8 cellular contexts compared by ENCODE assay signal in genomic region chr1:159197767-159198557, GRCh38. TPM values are rescaled to one million over a fixed set of nuclear protein-coding genes. Genes with fewer than 3 reads are reported as not detected.
A peak's percentile ranks its signal among the peaks of the same experiment; 100 is the strongest.
DNase-seq lines count a peak whose midpoint lies in the region; ATAC-seq and TF ChIP-seq lines count a peak whose summit lies in the region.

No MANE protein-coding gene starts in this region.

- no peak overlapping the region for H3K56ac ChIP-seq in IMR-90 (ENCODE audit: extremely low read depth, insufficient read depth, low read length)

- H3K9ac ChIP-seq in IMR-90 (ENCODE audit: low read depth, low read length), result no peak overlapping the region

- intact Hi-C loops in IMR-90 (cut with micrococcal nuclease), result loop anchor here (1.0 kb wide), 2 partner anchors 37 to 66 kb away; no protein-coding TSS in a partner anchor
- intact Hi-C loops in left ventricle myocardium superior (cut with micrococcal nuclease), result loop anchor here (5.0 kb wide), 1 partner anchor 36 kb away; no protein-coding TSS in a partner anchor
- intact Hi-C loops in sigmoid colon (cut with DNase I), result loop anchor here (1.0 kb wide), 1 partner anchor 37 kb away; no protein-coding TSS in a partner anchor

- CTCF ChIA-PET in IMR-90 (lab: Yijun Ruan, JAX), result interaction anchor here (0.8 to 1.3 kb wide), 5 partner anchors 16 to 810 kb away, joined by 3 to 9 read pairs (median 4); no protein-coding TSS in a partner anchor

- H3K27me3 Mint-ChIP-seq in activated naive CD8-positive, alpha-beta T cell treated with anti-CD3 and anti-CD28 coated beads, Interleukin-2, amount 50 U/mL, for 24 hours, result peaks cover 26% of the 10 kb centered on the region

- H2BK15ac ChIP-seq in IMR-90 (ENCODE audit: low read depth, low read length), result no peak overlapping the region

- POLR2A ChIA-PET in IMR-90 (lab: Charles Lee; ENCODE audit: unreplicated experiment), result no interaction called here

- in situ Hi-C loops in IMR-90 (cut with MboI; ENCODE audit: low sequenced_read_pairs), result loop anchor here (5.0 kb wide), 1 partner anchor 36 kb away; no protein-coding TSS in a partner anchor

- H2AK9ac ChIP-seq in IMR-90 (replicated peaks; ENCODE audit: low read depth, low read length, poor library complexity), result no peak overlapping the region

- H3K36me3 Mint-ChIP-seq in activated naive CD8-positive, alpha-beta T cell treated with anti-CD3 and anti-CD28 coated beads, Interleukin-2, amount 50 U/mL, for 24 hours (ENCODE audit: low read depth), result no peaks in the 10 kb centered on the region

- no TSS peak for BruUV-seq in IMR-90 (replicated peaks; lab: Mats Ljungman, UMichigan)

- no peak overlapping the region for H2BK120ac ChIP-seq in IMR-90 (ENCODE audit: low read depth, low read length)

- TF ChIP-seq POLR2A in IMR-90 (IDR thresholded peaks at IDR 0.05; ENCODE audit: low read depth, low read length), result no peak
- TF ChIP-seq POLR2A in sigmoid colon (IDR thresholded peaks at IDR 0.05), result no peak

- H3K4ac ChIP-seq in IMR-90 (ENCODE audit: low read depth, low read length), result no peak overlapping the region

- no peak for TF ChIP-seq EP300 in sigmoid colon (IDR thresholded peaks at IDR 0.05)

- H4K20me1 ChIP-seq in IMR-90 (ENCODE audit: insufficient read depth, low read length), result no peaks in the 10 kb centered on the region

- H4K5ac ChIP-seq in IMR-90 (ENCODE audit: low read depth, low read length), result no peak overlapping the region

- H3K4me1 ChIP-seq in IMR-90 (ENCODE audit: control insufficient read depth, insufficient read depth, low read length), result no peaks in the 10 kb centered on the region
- no peaks in the 10 kb centered on the region for H3K4me1 ChIP-seq in sigmoid colon

- H3K14ac ChIP-seq in IMR-90 (replicated peaks; ENCODE audit: low read depth, low read length), result no peak overlapping the region

- no peak overlapping the region for H2AFZ ChIP-seq in IMR-90 (replicated peaks; ENCODE audit: low read length, poor library complexity)

- no peak overlapping the region for H3K18ac ChIP-seq in IMR-90 (ENCODE audit: low read depth, low read length)

- dilution Hi-C loops in IMR-90 (cut with HindIII; ENCODE audit: low sequenced_read_pairs, unreplicated experiment), result no loop called here

- no peak overlapping the region for H3K23ac ChIP-seq in IMR-90 (ENCODE audit: low read depth, low read length)

- H3K9me3 ChIP-seq in IMR-90 (ENCODE audit: control insufficient read depth, insufficient read depth, low read length) (no peaks in the 10 kb centered on the region), sigmoid colon (no peaks in the 10 kb centered on the region)

- H3K4me1 Mint-ChIP-seq in activated naive CD8-positive, alpha-beta T cell treated with anti-CD3 and anti-CD28 coated beads, Interleukin-2, amount 50 U/mL, for 24 hours, result peaks cover 12% of the 10 kb centered on the region

- TF ChIP-seq CTCF in IMR-90 (conservative IDR thresholded peaks at IDR 0.05; ENCODE audit: low read depth, low read length) (peak; percentile 93), sigmoid colon (IDR thresholded peaks at IDR 0.05) (peak; percentile 64 to 91 (median 80))

- no peaks in the 10 kb centered on the region for H3K9me3 Mint-ChIP-seq in activated naive CD8-positive, alpha-beta T cell treated with anti-CD3 and anti-CD28 coated beads, Interleukin-2, amount 50 U/mL, for 24 hours

- H3K9me1 ChIP-seq in IMR-90 (ENCODE audit: insufficient read depth, low read length), result no peaks in the 10 kb centered on the region

- peak; percentile 79 for ATAC-seq in GM21619 (IDR thresholded peaks at IDR 0.05; ENCODE audit: unreplicated experiment)
- ATAC-seq in IMR-90 (ENCODE audit: low read depth), result peak; percentile 100
- peak; percentile 61 for ATAC-seq in activated naive CD8-positive, alpha-beta T cell treated with anti-CD3 and anti-CD28 coated beads, Interleukin-2, amount 50 U/mL, for 24 hours
- peak; percentile 64 for ATAC-seq in left ventricle myocardium superior
- no peak for ATAC-seq in GM19023 (IDR thresholded peaks at IDR 0.05; ENCODE audit: unreplicated experiment)

- H2BK5ac ChIP-seq in IMR-90 (ENCODE audit: low read depth, low read length, poor library complexity, severe bottlenecking), result no peak overlapping the region

- H4K91ac ChIP-seq in IMR-90 (ENCODE audit: insufficient read depth, low read depth, low read length), result no peak overlapping the region

- H3K4me2 ChIP-seq in IMR-90 (ENCODE audit: low read depth, low read length), result no peak overlapping the region

- H3K4me3 ChIP-seq in IMR-90 (ENCODE audit: insufficient read depth, low read depth, low read length) (no peak overlapping the region), sigmoid colon (no peak overlapping the region)

- no peak overlapping the region for H2BK20ac ChIP-seq in IMR-90 (ENCODE audit: low read depth, low read length)

- no peaks in the 10 kb centered on the region for H3K79me1 ChIP-seq in IMR-90 (ENCODE audit: low read depth in 1 of 2, low read length in 2 of 2)

- H3K4me3 Mint-ChIP-seq in activated naive CD8-positive, alpha-beta T cell treated with anti-CD3 and anti-CD28 coated beads, Interleukin-2, amount 50 U/mL, for 24 hours, result no peak overlapping the region

- peak; percentile 68 for TF ChIP-seq RAD21 in IMR-90 (IDR thresholded peaks at IDR 0.05; ENCODE audit: low read length)

- H3K27me3 ChIP-seq in IMR-90 (ENCODE audit: control insufficient read depth, insufficient read depth, low read length), result no peaks in the 10 kb centered on the region; the same call in 1 of the 2 replicates
- H3K27me3 ChIP-seq in sigmoid colon, result peaks cover 0 to 9% (median 0%) of the 10 kb centered on the region in 3 donors

- 50% methylated on average over 2 of the region's 9 CpGs; no CpG with 5 or more reads in 1 of the 2 experiments for WGBS in IMR-90 (ENCODE audit: extremely low coverage in 2 of 2, insufficient read length in 1 of 2), 2 experiments
- WGBS in sigmoid colon, 2 donors, result 25 to 31% methylated on average over 9 of the region's 9 CpGs

- DNase-seq in ELR (ENCODE audit: low read depth), result peak; percentile 81
- DNase-seq in IMR-90, result peak; percentile 72
- DNase-seq in RPMI7951 (ENCODE audit: low read depth), result peak; percentile 64
- peak; percentile 70 for DNase-seq in activated naive CD8-positive, alpha-beta T cell treated with anti-CD3 and anti-CD28 coated beads, Interleukin-2, amount 50 U/mL, for 24 hours
- DNase-seq in left ventricle myocardium superior, result peak; percentile 41
- peak; percentile 82 for DNase-seq in sigmoid colon

- H3K27ac Mint-ChIP-seq in activated naive CD8-positive, alpha-beta T cell treated with anti-CD3 and anti-CD28 coated beads, Interleukin-2, amount 50 U/mL, for 24 hours, result no peak overlapping the region

- H3K27ac ChIP-seq in IMR-90 (ENCODE audit: insufficient read depth, low read length) (no peak overlapping the region), sigmoid colon (no peak overlapping the region)

- H4K8ac ChIP-seq in IMR-90 (ENCODE audit: low read depth in 2 of 2, low read length in 2 of 2), result no peak overlapping the region

- no peak overlapping the region for H2AK5ac ChIP-seq in IMR-90 (ENCODE audit: low read depth, low read length)

- H3K36me3 ChIP-seq in IMR-90 (ENCODE audit: control insufficient read depth, insufficient read depth, low read length), result no peaks in the 10 kb centered on the region
- no peaks in the 10 kb centered on the region for H3K36me3 ChIP-seq in sigmoid colon

TF ChIP-seq in IMR-90, 13 proteins besides CTCF, POLR2A, EP300 and RAD21:
- TF ChIP-seq SMC3 (IDR thresholded peaks at IDR 0.05; ENCODE audit: low read depth, low read length), result peak; percentile 87
- TF ChIP-seq CEBPB (IDR thresholded peaks at IDR 0.05; ENCODE audit: low read depth, low read length), result no peak

RNA-seq across cellular contexts. Expression of gene ACKR1, which starts 6.7 kb away (rescaled TPM):
- total RNA-seq in IMR-90 (2012; rRNA removed) (not detected in 2 replicates), left ventricle myocardium superior (15.9 TPM), sigmoid colon (10 to 100 TPM; 22.4 to 74.9 (median 34.1) TPM)
- polyA plus RNA-seq in IMR-90 (2012; rRNA removed) (not detected in 2 replicates), sigmoid colon (10 to 100 TPM in 1 of 3 donors, 1 to 10 TPM in 2; 3.2 to 38.8 (median 9.0) TPM)
- polyA plus RNA-seq in IMR-90 (2012; cell fraction: cytosol; rRNA removed), result not detected in 2 replicates
- polyA plus RNA-seq in IMR-90 (2012; cell fraction: nucleus; rRNA removed; ENCODE audit: low replicate concordance), result not detected in 2 replicates
- not detected in 2 replicates for total RNA-seq in RPMI7951 (2014; rRNA removed; shearing (Covaris generic))

RNA-seq across cellular contexts. Expression of gene CADM3, which starts 26.5 kb away (rescaled TPM):
- total RNA-seq in IMR-90 (2012; rRNA removed), result not detected in 2 replicates
- not detected in 2 replicates for polyA plus RNA-seq in IMR-90 (2012; rRNA removed)
- polyA plus RNA-seq in IMR-90 (2012; cell fraction: cytosol; rRNA removed), result 0.01 TPM in 1 of 2 replicates, not detected in the other
- not detected in 2 replicates for polyA plus RNA-seq in IMR-90 (2012; cell fraction: nucleus; rRNA removed; ENCODE audit: low replicate concordance)
- 0.96 and 1.2 TPM in 2 replicates for total RNA-seq in RPMI7951 (2014; rRNA removed; shearing (Covaris generic))
- 4.8 TPM for total RNA-seq in left ventricle myocardium superior
- 10 to 100 TPM in 3 of 4 donors, 1 to 10 TPM in 1; 8.7 to 21.0 (median 13.1) TPM for total RNA-seq in sigmoid colon
- polyA plus RNA-seq in sigmoid colon, result 10 to 100 TPM in 1 of 3 donors, 1 to 10 TPM in 1, under 1 TPM in 1; 0.46 to 11.5 (median 7.2) TPM

Comparison
In these comparisons a context has a peak if more than half of its experiments do, and no peak if none do; other contexts are left out.
1. RNA of gene ACKR1, which starts 6.7 kb away (total RNA-seq): 22.4 to 74.9 TPM in sigmoid colon and 15.9 TPM in left ventricle myocardium superior (single experiment); not detected in IMR-90 and not detected in RPMI7951; every median in the first group is over 10 times any median in the second.
2. Peak in every context shown above with its lines, with median percentiles within 50 percentile points of each other: DNase-seq.